In genomic region chr14:23567186-23568020, GRCh38 we compare ENCODE assay signal across 8 cellular contexts. TPM values are rescaled to one million over a fixed set of nuclear protein-coding genes. Genes with fewer than 3 reads are reported as not detected.
DNase-seq lines count a peak whose midpoint lies in the region; ATAC-seq and TF ChIP-seq lines count a peak whose summit lies in the region.

AP1G2 (minus strand) TSS chr14:23567791; CDS start chr14:23567314, 477 bp downstream.

- H3K9ac ChIP-seq in neuronal stem cell (ENCODE audit: low read depth, low read length, poor library complexity), result peak within 1 kb of the TSS; percentile 94

- H3K4me2 ChIP-seq in neuronal stem cell (ENCODE audit: insufficient read depth, low read length, poor library complexity, severe bottlenecking), result peak within 1 kb of the TSS; percentile 100

- H3K27ac ChIP-seq in foreskin keratinocyte, result peak within 1 kb of the TSS; percentile 21
- H3K27ac ChIP-seq in neuronal stem cell (replicated peaks; ENCODE audit: low read length), result peak within 1 kb of the TSS; percentile 86
- H3K27ac ChIP-seq in suprapubic skin, result peak within 1 kb of the TSS; percentile 56

- H3K27me3 ChIP-seq in H7 (ENCODE audit: control insufficient read depth, insufficient read depth, low read length), result no peaks in the 10 kb centered on the region
- H3K27me3 ChIP-seq in foreskin keratinocyte, result no peaks in the 10 kb centered on the region
- peaks cover 0 to 63% (median 0%) of the 10 kb centered on the region in 3 experiments for H3K27me3 ChIP-seq in neuronal stem cell (ENCODE audit: control insufficient read depth in 3 of 3, insufficient read depth in 3 of 3, low read depth in 1 of 3, low read length in 3 of 3)
- peaks cover 4% of the 10 kb centered on the region for H3K27me3 ChIP-seq in suprapubic skin

- DNase-seq in ELF-1 (ENCODE audit: low read depth, low spot score) (peak; percentile 94), H7 (peak; percentile 98), M059J (ENCODE audit: low read depth) (peak; percentile 77), SIG-M5 (lab: John Stamatoyannopoulos, UW) (peak; percentile 15), activated gamma-delta T cell (lab: John Stamatoyannopoulos, UW) (peak; percentile 64), foreskin keratinocyte (peak; percentile 71 to 82), neuronal stem cell (ENCODE audit: low spot score) (peak; percentile 65), suprapubic skin (ENCODE audit: low spot score in 2 of 2) (peak; percentile 93 to 94)

- H2AFZ ChIP-seq in neuronal stem cell (ENCODE audit: low read length), result peak within 1 kb of the TSS; percentile 91

- TF ChIP-seq CTCF in foreskin keratinocyte (conservative IDR thresholded peaks at IDR 0.05) (peak; percentile 10), suprapubic skin (IDR thresholded peaks at IDR 0.05) (no peak)

- H3K36me3 ChIP-seq in H7 (replicated peaks; ENCODE audit: control insufficient read depth, insufficient read depth, low read length) (peaks cover 24% of the 10 kb centered on the region), neuronal stem cell (replicated peaks in 1 of 2; ENCODE audit: control insufficient read depth in 2 of 2, insufficient read depth in 2 of 2, low read length in 2 of 2) (peaks cover 0 to 15% of the 10 kb centered on the region in 2 donors), suprapubic skin (peaks cover 12% of the 10 kb centered on the region)

- H2BK12ac ChIP-seq in neuronal stem cell (ENCODE audit: low read length), result no peak within 1 kb of the TSS

- H2BK5ac ChIP-seq in neuronal stem cell (ENCODE audit: low read length), result peak within 1 kb of the TSS; percentile 58

- H2BK120ac ChIP-seq in neuronal stem cell (ENCODE audit: low read depth, low read length), result peak within 1 kb of the TSS; percentile 40

- WGBS in neuronal stem cell (ENCODE audit: extremely low coverage in 2 of 2, insufficient read length in 2 of 2, insufficient replicate concordance in 1 of 2), 2 donors, result no CpG with 5 or more reads among the region's 53 CpGs
- 3% methylated on average over 44 of the region's 53 CpGs for WGBS in suprapubic skin

- peak within 1 kb of the TSS; percentile 93 for H3K23ac ChIP-seq in neuronal stem cell (ENCODE audit: low read depth, low read length, poor library complexity)

- peak within 1 kb of the TSS; percentile 19 for H4K8ac ChIP-seq in neuronal stem cell (ENCODE audit: low read depth, low read length)

- TF ChIP-seq POLR2A in suprapubic skin (IDR thresholded peaks at IDR 0.05), result no peak

- peak within 1 kb of the TSS; percentile 97 for H3K18ac ChIP-seq in neuronal stem cell (ENCODE audit: low read length)

- no peaks in the 10 kb centered on the region for H3K79me1 ChIP-seq in neuronal stem cell (ENCODE audit: low read depth, low read length)

- peaks cover 4% of the 10 kb centered on the region for H3K4me1 ChIP-seq in foreskin keratinocyte
- peaks cover 8 to 14% of the 10 kb centered on the region in 2 donors for H3K4me1 ChIP-seq in neuronal stem cell (ENCODE audit: control insufficient read depth in 2 of 2, insufficient read depth in 1 of 2, low read depth in 1 of 2, low read length in 2 of 2)
- peaks cover 44% of the 10 kb centered on the region for H3K4me1 ChIP-seq in suprapubic skin

- TF ChIP-seq EP300 in suprapubic skin (IDR thresholded peaks at IDR 0.05), result no peak

- H4K91ac ChIP-seq in neuronal stem cell (ENCODE audit: low read depth, low read length, poor library complexity), result peak within 1 kb of the TSS; percentile 62

- H2BK15ac ChIP-seq in neuronal stem cell (ENCODE audit: low read length), result peak within 1 kb of the TSS; percentile 96

- no peak within 1 kb of the TSS for H3K4ac ChIP-seq in neuronal stem cell (ENCODE audit: low read length)

- peak within 1 kb of the TSS; percentile 84 for H2AK5ac ChIP-seq in neuronal stem cell (ENCODE audit: low read depth, low read length)

- peak; percentile 88 for ATAC-seq in foreskin keratinocyte

- peak within 1 kb of the TSS; percentile 73 for H3K4me3 ChIP-seq in H7 (ENCODE audit: insufficient read depth, low read depth, low read length)
- H3K4me3 ChIP-seq in neuronal stem cell (ENCODE audit: low read length in 2 of 2), result peak within 1 kb of the TSS; percentile 42 to 87
- H3K4me3 ChIP-seq in suprapubic skin, result peak within 1 kb of the TSS; percentile 67

- no peaks in the 10 kb centered on the region for H3K9me3 ChIP-seq in neuronal stem cell (replicated peaks in 1 of 2; ENCODE audit: control insufficient read depth in 2 of 2, insufficient read depth in 1 of 2, low read depth in 1 of 2, low read length in 2 of 2)
- H3K9me3 ChIP-seq in suprapubic skin, result no peaks in the 10 kb centered on the region

- H3K14ac ChIP-seq in neuronal stem cell (ENCODE audit: low read length), result peak within 1 kb of the TSS; percentile 94

RNA-seq across cellular contexts. Expression of gene AP1G2, which starts in this region (rescaled TPM):
- total RNA-seq in H7 (2014; rRNA removed; shearing (Covaris generic)), result 83.3 and 94.9 TPM in 2 replicates
- total RNA-seq in M059J (2014; rRNA removed; shearing (Covaris generic)), result 14.7 and 21.3 TPM in 2 replicates
- 79.0 and 80.6 TPM in 2 replicates for total RNA-seq in foreskin keratinocyte
- 89.8 and 91.1 TPM in 2 replicates for polyA plus RNA-seq in foreskin keratinocyte
- polyA plus RNA-seq in neuronal stem cell (2013, experiment 1 of 2), result 77.9 TPM
- polyA plus RNA-seq in neuronal stem cell (2013, experiment 2 of 2), result 80.8 TPM
- total RNA-seq in suprapubic skin, result 100 to 1,000 TPM; 117 to 415 (median 150) TPM

Comparison
In these comparisons a context has a peak if more than half of its experiments do, and no peak if none do; other contexts are left out.
1. Peak in every context shown above with its lines: DNase-seq, ATAC-seq, H3K4me3 ChIP-seq and H3K27ac ChIP-seq.
2. DNase-seq: peak in every context shown above with its lines; median percentile 98 in H7; 94 in ELF-1; 94 in suprapubic skin; 77 in M059J; 76 in foreskin keratinocyte; 65 in neuronal stem cell; 64 in activated gamma-delta T cell; 15 in SIG-M5.
3. H3K27ac ChIP-seq: peak in every context shown above with its lines; median percentile 86 in neuronal stem cell; 56 in suprapubic skin; 21 in foreskin keratinocyte.